In the genomic region with DNA sequence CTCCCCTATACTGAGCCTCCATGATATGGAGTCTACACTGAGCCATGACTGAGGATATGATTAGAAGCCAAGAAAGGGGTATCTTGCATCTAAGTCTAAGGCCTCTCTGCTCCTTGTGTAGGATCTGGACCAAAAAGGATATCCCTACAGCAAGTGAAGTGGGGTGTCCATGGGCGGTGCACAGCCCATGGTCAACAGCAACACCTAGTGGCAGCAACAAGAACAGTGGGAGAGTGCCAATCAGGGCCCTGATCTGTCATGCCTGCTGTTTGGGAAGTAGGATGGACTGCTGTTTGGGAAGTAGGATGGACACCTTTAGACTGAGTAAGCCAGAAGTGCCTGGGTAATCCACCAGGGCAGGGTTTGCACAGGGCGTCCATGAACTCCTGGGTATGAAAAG, we compare ENCODE assay signal across 13 cellular contexts. TPM values are rescaled to one million over a fixed set of nuclear protein-coding genes. Genes with fewer than 3 reads are reported as not detected.
A peak's percentile ranks its signal among the peaks of the same experiment; 100 is the strongest.
DNase-seq lines count a peak whose midpoint lies in the region; ATAC-seq, FAIRE-seq and TF ChIP-seq lines count a peak whose summit lies in the region.
"Had no signal": no experiment of that assay in that cellular context is flagged by ENCODE, and none has a peak within 500 bp of the region (broad histone marks: within the 10 kb centered on the region; RNA-seq: fewer than 3 reads in every experiment).

No MANE protein-coding gene starts in this region.

- H4K20me1 ChIP-seq in HCT116 (ENCODE audit: insufficient read depth) (no peaks in the 10 kb centered on the region), keratinocyte (ENCODE audit: control insufficient read depth, extremely low read depth, insufficient read depth, low read length) (no peaks in the 10 kb centered on the region)

- H3K4me1 ChIP-seq in HCT116 (ENCODE audit: control insufficient read depth in 1 of 2, insufficient read depth in 2 of 2, low read length in 2 of 2) (no peaks in the 10 kb centered on the region), keratinocyte (ENCODE audit: control insufficient read depth, extremely low read depth, insufficient read depth, low read length) (no peaks in the 10 kb centered on the region)
- H3K4me1 ChIP-seq: suprapubic skin had no signal

- FAIRE-seq in keratinocyte (lab: Jason Lieb, UNC): no peak

- TF ChIP-seq CTCF in Calu3 (IDR thresholded peaks at IDR 0.05; ENCODE audit: unreplicated experiment) (peak; percentile 27), HCT116 (IDR thresholded peaks at IDR 0.05 in 2 of 3, conservative IDR thresholded peaks at IDR 0.05 in 1 of 3; ENCODE audit: borderline replicate concordance in 1 of 3, insufficient read depth in 1 of 3, low read depth in 2 of 3, low read length in 2 of 3) (peak; percentile 28 to 71 (median 69); a peak in 5 of 6 replicates), VCaP (conservative IDR thresholded peaks at IDR 0.05) (peak; percentile 24), keratinocyte (optimal IDR thresholded peaks at IDR 0.05 in 1 of 3, IDR thresholded peaks at IDR 0.05 in 1 of 3, conservative IDR thresholded peaks at IDR 0.05 in 1 of 3; ENCODE audit: extremely low read depth in 1 of 3, insufficient read depth in 2 of 3, low read length in 3 of 3) (peak; percentile 29 to 44 (median 41))

- ATAC-seq in HCT116 (peak; percentile 66), GM18505 (IDR thresholded peaks at IDR 0.05; ENCODE audit: unreplicated experiment) (no peak), Right ventricle myocardium superior (ENCODE audit: poor library complexity) (no peak)
- ATAC-seq: T-helper 17 cell had no signal

- H3K4me3 ChIP-seq in HCT116 (replicated peaks in 1 of 2; ENCODE audit: low read depth in 1 of 2, low read length in 2 of 2): no peak overlapping the region
- H3K4me3 ChIP-seq in keratinocyte (ENCODE audit: control insufficient read depth in 2 of 3, extremely low read depth in 1 of 3, insufficient read depth in 2 of 3, low read depth in 1 of 3, low read length in 3 of 3): no peak overlapping the region
- H3K4me3 ChIP-seq: suprapubic skin had no signal

- TF ChIP-seq POLR2A in HCT116 (IDR thresholded peaks at IDR 0.05; ENCODE audit: borderline replicate concordance, extremely low read depth, insufficient read depth, insufficient read length): no peak
- no peak for TF ChIP-seq POLR2A in GM18505 (IDR thresholded peaks at IDR 0.05; ENCODE audit: borderline replicate concordance, extremely low read depth, insufficient read depth, insufficient read length)

- H3K79me2 ChIP-seq in HCT116 (ENCODE audit: insufficient read depth, low read length): no peaks in the 10 kb centered on the region
- H3K79me2 ChIP-seq in keratinocyte (ENCODE audit: control insufficient read depth, insufficient read depth, low read length): no peaks in the 10 kb centered on the region

- no peaks in the 10 kb centered on the region for H3K36me3 Mint-ChIP-seq in Calu3 (ENCODE audit: insufficient read depth, unreplicated experiment)

- BruUV-seq in Calu3 (replicated peaks; lab: Mats Ljungman, UMichigan): no TSS peak
- no TSS peak for BruUV-seq in HCT116 (replicated peaks; lab: Mats Ljungman, UMichigan)

- DNase-seq in Calu3 (no peak), HCT116 (ENCODE audit: low read depth, low spot score) (no peak), keratinocyte (ENCODE audit: low read depth, low spot score) (no peak), caudate nucleus (lab: John Stamatoyannopoulos, UW) (no peak), DMS153 (lab: John Stamatoyannopoulos, UW) (no peak), Right ventricle myocardium superior (no peak)
- DNase-seq: DMS79 treated with DMSO at 0.1 percent for 48 hours, MV-4-11, retina, T-helper 17 cell had no signal

- no peaks in the 10 kb centered on the region for H3K9me2 ChIP-seq in HCT116 (ENCODE audit: insufficient read depth)

- POLR2A ChIA-PET in HCT116 (lab: Charles Lee): no interaction called here

- RAD21 ChIA-PET in HCT116 (lab: Charles Lee; ENCODE audit: low non-redundant PET in 1 of 2, low total read pairs in 2 of 2, uncharacterized antibody in 2 of 2, unreplicated experiment in 2 of 2): no interaction called here

- dilution Hi-C loops in keratinocyte (cut with MboI; ENCODE audit: extremely low pct_ligation_motif_present, low sequenced_read_pairs): no loop called here

- intact Hi-C loops in Calu3 (cut with micrococcal nuclease; ENCODE audit: unreplicated experiment) (no loop called here), HCT116 (cut with micrococcal nuclease) (no loop called here), Right ventricle myocardium superior (cut with DNase I) (loop anchor here (10.0 kb wide), 1 partner anchor 389 kb away; a partner anchor contains a TSS)

- no peak overlapping the region for H3K27ac ChIP-seq in HCT116 (ENCODE audit: low read depth, low read length)
- H3K27ac ChIP-seq in VCaP: no peak overlapping the region
- no peak overlapping the region for H3K27ac ChIP-seq in keratinocyte (ENCODE audit: control insufficient read depth, insufficient read depth, low read length)
- no peak overlapping the region for H3K27ac ChIP-seq in caudate nucleus (ENCODE audit: low read depth, low read length)
- H3K27ac ChIP-seq: suprapubic skin had no signal

- peaks cover 3% of the 10 kb centered on the region for H3K9me3 Mint-ChIP-seq in Calu3 (ENCODE audit: low read depth, unreplicated experiment)

- no peaks in the 10 kb centered on the region for H3K36me3 ChIP-seq in HCT116 (ENCODE audit: control insufficient read depth in 1 of 2, insufficient read depth in 2 of 2, low read length in 2 of 2)
- no peaks in the 10 kb centered on the region for H3K36me3 ChIP-seq in keratinocyte (ENCODE audit: control insufficient read depth in 2 of 2, extremely low read depth in 1 of 2, insufficient read depth in 2 of 2, low read length in 2 of 2)
- H3K36me3 ChIP-seq: suprapubic skin had no signal

- H3K9me1 ChIP-seq in keratinocyte (ENCODE audit: control insufficient read depth, extremely low read depth, insufficient read depth, low read length): no peaks in the 10 kb centered on the region

- peak; percentile 42 for TF ChIP-seq RAD21 in HCT116 (IDR thresholded peaks at IDR 0.05; ENCODE audit: low read depth)

- H3K9me3 ChIP-seq in HCT116 (ENCODE audit: control insufficient read depth in 1 of 2, insufficient read depth in 1 of 2, low read depth in 1 of 2, low read length in 2 of 2): peaks cover 4 to 15% of the 10 kb centered on the region in 2 experiments; a peak in 2 of 4 replicates
- H3K9me3 ChIP-seq in keratinocyte (ENCODE audit: control insufficient read depth, low read depth, low read length): no peaks in the 10 kb centered on the region
- H3K9me3 ChIP-seq: suprapubic skin had no signal

- no peak overlapping the region for H3K27ac Mint-ChIP-seq in Calu3 (ENCODE audit: unreplicated experiment)
- H3K27ac Mint-ChIP-seq: T-helper 17 cell had no signal

- no peak overlapping the region for H2AFZ ChIP-seq in HCT116 (ENCODE audit: low read depth, low read length, poor library complexity, severe bottlenecking)
- H2AFZ ChIP-seq in keratinocyte (ENCODE audit: control insufficient read depth, low read length): no peak overlapping the region

- H3K4me2 ChIP-seq in HCT116 (ENCODE audit: low read length) (no peak overlapping the region), keratinocyte (ENCODE audit: control insufficient read depth, extremely low read depth, insufficient read depth, low read depth, low read length) (no peak overlapping the region)

- H3K27me3 ChIP-seq in HCT116 (ENCODE audit: insufficient read depth, low read length) (no peaks in the 10 kb centered on the region), keratinocyte (ENCODE audit: control insufficient read depth, extremely low read depth, insufficient read depth, low read length) (peaks cover 5% of the 10 kb centered on the region)
- H3K27me3 ChIP-seq: suprapubic skin had no signal

- CTCF ChIA-PET in Calu3 (lab: Charles Lee): no interaction called here
- CTCF ChIA-PET in HCT116 (lab: Charles Lee): interaction anchor here (1.0 kb wide), 1 partner anchor 63 kb away, joined by 3 read pairs; no protein-coding TSS in a partner anchor

- H3K9ac ChIP-seq in HCT116 (ENCODE audit: low read length): no peak overlapping the region
- no peak overlapping the region for H3K9ac ChIP-seq in keratinocyte (ENCODE audit: control insufficient read depth, extremely low read depth, insufficient read depth, low read length)

- H3K4me1 Mint-ChIP-seq in Calu3 (ENCODE audit: low read depth, unreplicated experiment): peaks cover 25% of the 10 kb centered on the region

- H3K27me3 Mint-ChIP-seq in Calu3 (ENCODE audit: unreplicated experiment): peaks cover 2% of the 10 kb centered on the region

- no peak overlapping the region for H3K4me3 Mint-ChIP-seq in Calu3 (ENCODE audit: low read depth, unreplicated experiment)
- H3K4me3 Mint-ChIP-seq: T-helper 17 cell had no signal

TF ChIP-seq in HCT116, 20 proteins besides CTCF, POLR2A, EP300 and RAD21:
- no peak for TF ChIP-seq EZH2phosphoT487 (IDR thresholded peaks at IDR 0.05; ENCODE audit: borderline replicate concordance)
- TF ChIP-seq CBX3 (IDR thresholded peaks at IDR 0.05; ENCODE audit: low read depth): peak; percentile 80; the same call in 1 of the 2 replicates

RNA-seq across cellular contexts. Expression of a gene that starts 22.4 kb away (rescaled TPM):
- 0.26 and 0.29 TPM in 2 replicates for total RNA-seq in Calu3 (2022)
- 0.25 TPM for total RNA-seq in HCT116 (2021; ENCODE audit: unreplicated experiment)
- polyA plus RNA-seq in HCT116 (2012): not detected in 2 replicates
- polyA plus RNA-seq in keratinocyte: not detected in 3 replicates
- polyA plus RNA-seq in keratinocyte (2011; ENCODE audit: low read depth): not detected
- polyA plus RNA-seq in keratinocyte (2011; cell fraction: cytosol; rRNA removed): not detected in 2 replicates
- polyA plus RNA-seq in keratinocyte (2011; cell fraction: nucleus; rRNA removed): not detected in 2 replicates
- polyA plus RNA-seq in keratinocyte (2012; ENCODE audit: low replicate concordance): not detected in 2 replicates
- 0.59 TPM in 1 of 3 replicates, not detected in the others for polyA minus RNA-seq in keratinocyte
- not detected for polyA minus RNA-seq in keratinocyte (2011; cell fraction: cytosol; rRNA and poly(A)+ RNA removed)
- polyA minus RNA-seq in keratinocyte (2011; cell fraction: nucleus; rRNA and poly(A)+ RNA removed): not detected in 2 replicates
- 26.9 TPM for total RNA-seq in Right ventricle myocardium superior
- total RNA-seq: T-helper 17 cell had no signal

Comparison
In these comparisons a context has a peak if more than half of its experiments do, and no peak if none do; other contexts are left out.
1. RNA of a gene that starts 22.4 kb away (total RNA-seq): 26.9 TPM in Right ventricle myocardium superior (single experiment); 0.26 to 0.29 TPM in Calu3 and 0.25 TPM in HCT116 (single experiment); every median in the first group is over 10 times any median in the second.
2. Peak in every context shown above with its lines, with median percentiles within 50 percentile points of each other: CTCF ChIP-seq.